16 cellular contexts compared by ENCODE assay signal in the genomic region with DNA sequence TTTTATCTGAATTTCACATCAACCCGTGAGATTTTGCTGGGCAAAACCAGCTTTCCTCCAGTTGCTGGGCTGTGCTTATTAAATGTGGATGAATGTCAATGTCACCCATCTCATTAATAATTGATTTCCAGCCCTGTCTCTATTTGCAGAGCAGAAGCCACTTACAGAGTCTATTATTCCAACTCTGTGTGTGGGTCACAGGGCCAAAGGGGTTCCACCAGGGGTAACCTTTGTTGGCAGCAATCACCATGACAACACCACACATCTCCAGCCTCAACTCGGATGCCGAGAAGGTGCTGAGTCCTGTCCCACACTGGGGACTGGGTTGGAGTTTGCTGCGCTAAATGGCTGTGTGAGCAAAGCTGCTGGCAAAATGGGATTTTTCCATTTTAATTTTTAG. TPM values are rescaled to one million over a fixed set of nuclear protein-coding genes. Genes with fewer than 3 reads are reported as not detected.
DNase-seq lines count a peak whose midpoint lies in the region; ATAC-seq, FAIRE-seq and TF ChIP-seq lines count a peak whose summit lies in the region.
"Had no signal": no experiment of that assay in that cellular context is flagged by ENCODE, and none has a peak within 500 bp of the region (broad histone marks: within the 10 kb centered on the region; RNA-seq: fewer than 3 reads in every experiment).

No MANE protein-coding gene starts in this region.

- DNase-seq in H7 = peak; percentile 69
- DNase-seq in NCI-H748 (lab: John Stamatoyannopoulos, UW; ENCODE audit: unreplicated experiment) = peak; percentile 81
- DNase-seq in iPS-NIHi11 (ENCODE audit: low spot score) = peak; percentile 45
- no peak for DNase-seq in activated CD8-positive, alpha-beta memory T cell treated with anti-CD3 and anti-CD28 coated beads, Interleukin-2, amount 50 U/mL, for 48 hours
- DNase-seq in H54 (ENCODE audit: insufficient read length, low spot score) = no peak
- DNase-seq: ACHN, C1 segment of cervical spinal cord, HCEC 1CT, NCI-H1092 treated with DMSO at 0.1 percent for 48 hours, NCI-H187, NCI-H345, NCI-H524 treated with DMSO at 0.1 percent for 48 hours, Peyer's patch had no signal

- no peaks in the 10 kb centered on the region for H3K9me3 ChIP-seq in neuron (ENCODE audit: low read length)
- H3K9me3 ChIP-seq: Peyer's patch had no signal

- no peak overlapping the region for H3K4me3 ChIP-seq in H7 (ENCODE audit: insufficient read depth, low read depth, low read length)
- H3K4me3 ChIP-seq in neuron (ENCODE audit: low read length) = peak overlapping the region; percentile 20
- H3K4me3 ChIP-seq: Peyer's patch had no signal

- no peak for ATAC-seq in GM21825 (IDR thresholded peaks at IDR 0.05; ENCODE audit: unreplicated experiment)

- H3K4me1 ChIP-seq in neuron (ENCODE audit: insufficient read depth, low read length) = peaks cover 51% of the 10 kb centered on the region
- H3K4me1 ChIP-seq: Peyer's patch had no signal

- TF ChIP-seq POLR2A in H54 (IDR thresholded peaks at IDR 0.05; ENCODE audit: low read depth, low read length) = no peak

- H3K27me3 ChIP-seq in H7 (ENCODE audit: control insufficient read depth, insufficient read depth, low read length) (no peaks in the 10 kb centered on the region), neuron (ENCODE audit: insufficient read depth, low read length) (no peaks in the 10 kb centered on the region)
- H3K27me3 ChIP-seq: Peyer's patch had no signal

- no peak for FAIRE-seq in H54 (lab: Jason Lieb, UNC)
- FAIRE-seq: G401.6 had no signal

- H2AFZ ChIP-seq in neuron (ENCODE audit: low read depth, low read length) = no peak overlapping the region

- H3K36me3 ChIP-seq in H7 (replicated peaks; ENCODE audit: control insufficient read depth, insufficient read depth, low read length) (no peaks in the 10 kb centered on the region), neuron (ENCODE audit: insufficient read depth, low read length) (no peaks in the 10 kb centered on the region)
- H3K36me3 ChIP-seq: Peyer's patch had no signal

RNA-seq across cellular contexts. Expression of a gene that starts 51.1 kb away (rescaled TPM):
- total RNA-seq in H7 (2014; rRNA removed; shearing (Covaris generic)) = 11.5 and 15.7 TPM in 2 replicates

Comparison
In these comparisons a context has a peak if more than half of its experiments do, and no peak if none do; other contexts are left out.
1. DNase-seq: peak in H7 (single experiment), NCI-H748 (single experiment) and iPS-NIHi11 (single experiment); none in activated CD8-positive, alpha-beta memory T cell treated with anti-CD3 and anti-CD28 coated beads, Interleukin-2, amount 50 U/mL, for 48 hours (single experiment) and H54 (single experiment).